ENCODE assay signal across 1 cellular context in the genomic region with DNA sequence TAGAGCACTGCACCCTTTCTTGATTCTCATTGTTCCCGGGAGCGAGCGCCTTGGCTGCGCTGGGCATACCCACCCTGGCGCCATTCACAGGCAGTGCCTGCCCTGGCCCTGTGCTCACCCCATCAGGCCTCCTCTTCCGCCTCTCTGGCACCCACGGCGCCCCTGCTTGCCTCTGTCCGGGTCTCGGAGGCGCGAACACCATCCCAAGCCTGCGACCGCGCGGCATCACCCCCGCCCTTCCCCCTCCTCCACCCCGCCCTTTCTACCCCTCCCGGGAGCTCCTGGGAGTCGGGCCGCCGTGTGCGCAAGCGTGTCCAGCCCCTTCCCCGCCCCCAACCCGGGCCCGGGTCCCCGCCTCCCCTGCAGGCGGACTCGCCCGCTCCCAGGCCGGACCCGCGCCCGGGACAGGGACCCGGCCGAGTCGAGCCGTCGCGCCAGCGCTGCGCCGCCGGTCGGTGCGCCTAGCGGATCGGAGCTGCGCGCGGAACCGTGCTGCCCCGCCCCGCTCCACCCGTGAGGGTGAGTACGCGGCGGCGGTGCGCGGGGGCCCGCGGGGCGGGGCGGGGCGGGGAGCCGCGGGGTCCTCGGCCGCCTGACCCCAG.
TF ChIP-seq lines count a peak whose summit lies in the region.

A gene with protein sequence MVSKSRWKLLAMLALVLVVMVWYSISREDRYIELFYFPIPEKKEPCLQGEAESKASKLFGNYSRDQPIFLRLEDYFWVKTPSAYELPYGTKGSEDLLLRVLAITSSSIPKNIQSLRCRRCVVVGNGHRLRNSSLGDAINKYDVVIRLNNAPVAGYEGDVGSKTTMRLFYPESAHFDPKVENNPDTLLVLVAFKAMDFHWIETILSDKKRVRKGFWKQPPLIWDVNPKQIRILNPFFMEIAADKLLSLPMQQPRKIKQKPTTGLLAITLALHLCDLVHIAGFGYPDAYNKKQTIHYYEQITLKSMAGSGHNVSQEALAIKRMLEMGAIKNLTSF (plus strand): TSS at position 363 of the 602 bp plus-strand sequence. CDS start 50,470 bp downstream, outside the sequence.

TF ChIP-seq in HepG2, 621 proteins besides CTCF, POLR2A, EP300 and RAD21 (continued from another document and continues in another):
- TF ChIP-seq, protein P1, sequence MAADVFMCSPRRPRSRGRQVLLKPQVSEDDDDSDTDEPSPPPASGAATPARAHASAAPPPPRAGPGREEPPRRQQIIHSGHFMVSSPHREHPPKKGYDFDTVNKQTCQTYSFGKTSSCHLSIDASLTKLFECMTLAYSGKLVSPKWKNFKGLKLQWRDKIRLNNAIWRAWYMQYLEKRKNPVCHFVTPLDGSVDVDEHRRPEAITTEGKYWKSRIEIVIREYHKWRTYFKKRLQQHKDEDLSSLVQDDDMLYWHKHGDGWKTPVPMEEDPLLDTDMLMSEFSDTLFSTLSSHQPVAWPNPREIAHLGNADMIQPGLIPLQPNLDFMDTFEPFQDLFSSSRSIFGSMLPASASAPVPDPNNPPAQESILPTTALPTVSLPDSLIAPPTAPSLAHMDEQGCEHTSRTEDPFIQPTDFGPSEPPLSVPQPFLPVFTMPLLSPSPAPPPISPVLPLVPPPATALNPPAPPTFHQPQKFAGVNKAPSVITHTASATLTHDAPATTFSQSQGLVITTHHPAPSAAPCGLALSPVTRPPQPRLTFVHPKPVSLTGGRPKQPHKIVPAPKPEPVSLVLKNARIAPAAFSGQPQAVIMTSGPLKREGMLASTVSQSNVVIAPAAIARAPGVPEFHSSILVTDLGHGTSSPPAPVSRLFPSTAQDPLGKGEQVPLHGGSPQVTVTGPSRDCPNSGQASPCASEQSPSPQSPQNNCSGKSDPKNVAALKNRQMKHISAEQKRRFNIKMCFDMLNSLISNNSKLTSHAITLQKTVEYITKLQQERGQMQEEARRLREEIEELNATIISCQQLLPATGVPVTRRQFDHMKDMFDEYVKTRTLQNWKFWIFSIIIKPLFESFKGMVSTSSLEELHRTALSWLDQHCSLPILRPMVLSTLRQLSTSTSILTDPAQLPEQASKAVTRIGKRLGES (CRISPR knock-in tag; IDR thresholded peaks at IDR 0.05; ENCODE audit: borderline replicate concordance) = no peak
- no peak for TF ChIP-seq ZNF121 (CRISPR knock-in tag; IDR thresholded peaks at IDR 0.05)
- no peak for TF ChIP-seq ZNF431 (CRISPR knock-in tag; IDR thresholded peaks at IDR 0.05; ENCODE audit: borderline replicate concordance, low read depth)
- TF ChIP-seq ZNF558 (CRISPR knock-in tag; IDR thresholded peaks at IDR 0.05; ENCODE audit: borderline replicate concordance) = no peak
- TF ChIP-seq ZZZ3 (CRISPR knock-in tag; IDR thresholded peaks at IDR 0.05; ENCODE audit: borderline replicate concordance) = no peak
- TF ChIP-seq MTA3 (CRISPR knock-in tag; IDR thresholded peaks at IDR 0.05) = no peak
- TF ChIP-seq ZNF652 (CRISPR knock-in tag; IDR thresholded peaks at IDR 0.05; ENCODE audit: borderline replicate concordance, low read depth) = no peak
- peak; percentile 76 for TF ChIP-seq PHF8 (CRISPR knock-in tag; IDR thresholded peaks at IDR 0.05)
- TF ChIP-seq NR2F6 (IDR thresholded peaks at IDR 0.05) = no peak
- TF ChIP-seq NR2F6 (CRISPR knock-in tag; IDR thresholded peaks at IDR 0.05) = peak; percentile 11; the same call in 1 of the 2 replicates
- peak; percentile 96 for TF ChIP-seq MAZ (IDR thresholded peaks at IDR 0.05; ENCODE audit: borderline replicate concordance, low read depth, low read length)
- 0 out of 2 replicates have a peak, but pooled peaks have one; percentile 24 for TF ChIP-seq MAZ (CRISPR knock-in tag; IDR thresholded peaks at IDR 0.05; ENCODE audit: low read depth)
- TF ChIP-seq, protein P2, sequence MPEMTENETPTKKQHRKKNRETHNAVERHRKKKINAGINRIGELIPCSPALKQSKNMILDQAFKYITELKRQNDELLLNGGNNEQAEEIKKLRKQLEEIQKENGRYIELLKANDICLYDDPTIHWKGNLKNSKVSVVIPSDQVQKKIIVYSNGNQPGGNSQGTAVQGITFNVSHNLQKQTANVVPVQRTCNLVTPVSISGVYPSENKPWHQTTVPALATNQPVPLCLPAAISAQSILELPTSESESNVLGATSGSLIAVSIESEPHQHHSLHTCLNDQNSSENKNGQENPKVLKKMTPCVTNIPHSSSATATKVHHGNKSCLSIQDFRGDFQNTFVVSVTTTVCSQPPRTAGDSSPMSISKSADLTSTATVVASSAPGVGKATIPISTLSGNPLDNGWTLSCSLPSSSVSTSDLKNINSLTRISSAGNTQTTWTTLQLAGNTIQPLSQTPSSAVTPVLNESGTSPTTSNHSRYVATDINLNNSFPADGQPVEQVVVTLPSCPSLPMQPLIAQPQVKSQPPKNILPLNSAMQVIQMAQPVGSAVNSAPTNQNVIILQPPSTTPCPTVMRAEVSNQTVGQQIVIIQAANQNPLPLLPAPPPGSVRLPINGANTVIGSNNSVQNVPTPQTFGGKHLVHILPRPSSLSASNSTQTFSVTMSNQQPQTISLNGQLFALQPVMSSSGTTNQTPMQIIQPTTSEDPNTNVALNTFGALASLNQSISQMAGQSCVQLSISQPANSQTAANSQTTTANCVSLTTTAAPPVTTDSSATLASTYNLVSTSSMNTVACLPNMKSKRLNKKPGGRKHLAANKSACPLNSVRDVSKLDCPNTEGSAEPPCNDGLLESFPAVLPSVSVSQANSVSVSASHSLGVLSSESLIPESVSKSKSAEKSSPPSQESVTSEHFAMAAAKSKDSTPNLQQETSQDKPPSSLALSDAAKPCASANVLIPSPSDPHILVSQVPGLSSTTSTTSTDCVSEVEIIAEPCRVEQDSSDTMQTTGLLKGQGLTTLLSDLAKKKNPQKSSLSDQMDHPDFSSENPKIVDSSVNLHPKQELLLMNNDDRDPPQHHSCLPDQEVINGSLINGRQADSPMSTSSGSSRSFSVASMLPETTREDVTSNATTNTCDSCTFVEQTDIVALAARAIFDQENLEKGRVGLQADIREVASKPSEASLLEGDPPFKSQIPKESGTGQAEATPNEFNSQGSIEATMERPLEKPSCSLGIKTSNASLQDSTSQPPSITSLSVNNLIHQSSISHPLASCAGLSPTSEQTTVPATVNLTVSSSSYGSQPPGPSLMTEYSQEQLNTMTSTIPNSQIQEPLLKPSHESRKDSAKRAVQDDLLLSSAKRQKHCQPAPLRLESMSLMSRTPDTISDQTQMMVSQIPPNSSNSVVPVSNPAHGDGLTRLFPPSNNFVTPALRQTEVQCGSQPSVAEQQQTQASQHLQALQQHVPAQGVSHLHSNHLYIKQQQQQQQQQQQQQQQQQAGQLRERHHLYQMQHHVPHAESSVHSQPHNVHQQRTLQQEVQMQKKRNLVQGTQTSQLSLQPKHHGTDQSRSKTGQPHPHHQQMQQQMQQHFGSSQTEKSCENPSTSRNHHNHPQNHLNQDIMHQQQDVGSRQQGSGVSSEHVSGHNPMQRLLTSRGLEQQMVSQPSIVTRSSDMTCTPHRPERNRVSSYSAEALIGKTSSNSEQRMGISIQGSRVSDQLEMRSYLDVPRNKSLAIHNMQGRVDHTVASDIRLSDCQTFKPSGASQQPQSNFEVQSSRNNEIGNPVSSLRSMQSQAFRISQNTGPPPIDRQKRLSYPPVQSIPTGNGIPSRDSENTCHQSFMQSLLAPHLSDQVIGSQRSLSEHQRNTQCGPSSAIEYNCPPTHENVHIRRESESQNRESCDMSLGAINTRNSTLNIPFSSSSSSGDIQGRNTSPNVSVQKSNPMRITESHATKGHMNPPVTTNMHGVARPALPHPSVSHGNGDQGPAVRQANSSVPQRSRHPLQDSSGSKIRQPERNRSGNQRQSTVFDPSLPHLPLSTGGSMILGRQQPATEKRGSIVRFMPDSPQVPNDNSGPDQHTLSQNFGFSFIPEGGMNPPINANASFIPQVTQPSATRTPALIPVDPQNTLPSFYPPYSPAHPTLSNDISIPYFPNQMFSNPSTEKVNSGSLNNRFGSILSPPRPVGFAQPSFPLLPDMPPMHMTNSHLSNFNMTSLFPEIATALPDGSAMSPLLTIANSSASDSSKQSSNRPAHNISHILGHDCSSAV (CRISPR knock-in tag; IDR thresholded peaks at IDR 0.05; ENCODE audit: borderline replicate concordance) = no peak
- TF ChIP-seq, protein P3, sequence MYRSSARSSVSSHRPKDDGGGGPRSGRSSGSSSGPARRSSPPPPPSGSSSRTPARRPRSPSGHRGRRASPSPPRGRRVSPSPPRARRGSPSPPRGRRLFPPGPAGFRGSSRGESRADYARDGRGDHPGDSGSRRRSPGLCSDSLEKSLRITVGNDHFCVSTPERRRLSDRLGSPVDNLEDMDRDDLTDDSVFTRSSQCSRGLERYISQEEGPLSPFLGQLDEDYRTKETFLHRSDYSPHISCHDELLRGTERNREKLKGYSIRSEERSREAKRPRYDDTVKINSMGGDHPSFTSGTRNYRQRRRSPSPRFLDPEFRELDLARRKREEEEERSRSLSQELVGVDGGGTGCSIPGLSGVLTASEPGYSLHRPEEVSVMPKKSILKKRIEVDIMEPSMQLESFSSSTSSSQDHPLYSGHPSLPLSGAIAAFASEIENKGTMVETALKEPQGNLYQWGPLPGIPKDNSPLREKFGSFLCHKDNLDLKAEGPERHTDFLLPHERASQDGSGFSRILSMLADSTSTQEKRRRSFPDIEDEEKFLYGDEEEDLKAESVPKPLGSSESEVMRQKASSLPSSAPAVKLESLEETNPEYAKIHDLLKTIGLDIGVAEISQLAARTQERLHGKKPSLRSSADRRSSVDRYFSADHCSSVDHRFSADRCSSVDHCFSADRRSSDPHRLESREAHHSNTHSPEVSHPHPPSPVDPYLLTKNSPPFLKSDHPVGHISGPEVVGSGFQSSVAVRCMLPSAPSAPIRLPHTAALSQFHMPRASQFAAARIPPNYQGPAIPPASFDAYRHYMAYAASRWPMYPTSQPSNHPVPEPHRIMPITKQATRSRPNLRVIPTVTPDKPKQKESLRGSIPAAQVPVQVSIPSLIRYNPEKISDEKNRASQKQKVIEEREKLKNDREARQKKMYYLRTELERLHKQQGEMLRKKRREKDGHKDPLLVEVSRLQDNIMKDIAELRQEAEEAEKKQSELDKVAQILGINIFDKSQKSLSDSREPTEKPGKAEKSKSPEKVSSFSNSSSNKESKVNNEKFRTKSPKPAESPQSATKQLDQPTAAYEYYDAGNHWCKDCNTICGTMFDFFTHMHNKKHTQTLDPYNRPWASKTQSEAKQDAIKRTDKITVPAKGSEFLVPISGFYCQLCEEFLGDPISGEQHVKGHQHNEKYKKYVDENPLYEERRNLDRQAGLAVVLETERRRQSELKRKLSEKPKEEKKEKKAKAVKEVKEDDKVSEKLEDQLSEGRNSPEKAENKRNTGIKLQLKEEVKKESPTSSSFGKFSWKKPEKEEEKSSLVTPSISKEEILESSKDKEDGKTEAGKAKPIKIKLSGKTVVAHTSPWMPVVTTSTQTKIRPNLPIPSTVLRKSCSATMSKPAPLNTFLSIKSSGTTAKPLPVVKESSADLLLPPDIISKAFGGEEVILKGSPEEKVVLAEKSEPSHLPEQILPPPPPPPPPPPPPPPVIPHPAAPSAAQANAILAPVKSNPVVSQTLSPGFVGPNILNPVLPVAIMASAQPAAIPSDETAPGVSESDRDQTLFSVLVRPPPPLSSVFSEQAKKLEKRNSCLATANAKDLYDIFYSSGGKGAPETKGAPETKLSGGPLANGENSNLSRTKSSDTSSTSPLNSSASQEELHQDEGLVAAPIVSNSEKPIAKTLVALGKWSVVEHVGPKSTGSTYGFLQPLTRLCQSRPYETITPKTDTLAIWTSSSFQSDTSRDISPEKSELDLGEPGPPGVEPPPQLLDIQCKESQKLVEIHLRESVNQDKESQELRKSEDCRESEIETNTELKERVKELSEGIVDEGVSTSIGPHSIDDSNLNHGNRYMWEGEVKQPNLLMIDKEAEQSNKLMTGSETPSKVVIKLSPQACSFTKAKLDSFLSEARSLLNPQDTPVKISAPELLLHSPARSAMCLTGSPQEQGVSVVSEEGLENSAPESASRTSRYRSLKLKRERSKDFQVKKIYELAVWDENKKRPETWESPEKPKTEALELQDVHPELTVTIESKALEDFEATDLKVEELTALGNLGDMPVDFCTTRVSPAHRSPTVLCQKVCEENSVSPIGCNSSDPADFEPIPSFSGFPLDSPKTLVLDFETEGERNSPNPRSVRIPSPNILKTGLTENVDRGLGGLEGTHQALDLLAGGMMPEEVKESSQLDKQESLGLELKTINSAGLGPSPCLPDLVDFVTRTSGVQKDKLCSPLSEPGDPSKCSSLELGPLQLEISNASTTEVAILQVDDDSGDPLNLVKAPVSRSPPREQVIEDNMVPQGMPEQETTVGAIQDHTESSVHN (CRISPR knock-in tag; IDR thresholded peaks at IDR 0.05) = no peak
- TF ChIP-seq ZNF333 (CRISPR knock-in tag; IDR thresholded peaks at IDR 0.05; ENCODE audit: borderline replicate concordance) = no peak
- no peak for TF ChIP-seq HOXA9 (CRISPR knock-in tag; IDR thresholded peaks at IDR 0.05; ENCODE audit: borderline replicate concordance)
- no peak for TF ChIP-seq KLF11 (CRISPR knock-in tag; IDR thresholded peaks at IDR 0.05)
- no peak for TF ChIP-seq SSRP1 (CRISPR knock-in tag; IDR thresholded peaks at IDR 0.05)
- no peak for TF ChIP-seq MIER2 (CRISPR knock-in tag; IDR thresholded peaks at IDR 0.05)
- 0 out of 2 replicates have a peak, but pooled peaks have one; percentile 23 for TF ChIP-seq SIN3A (IDR thresholded peaks at IDR 0.05; ENCODE audit: borderline replicate concordance, low read depth, low read length)
- no peak for TF ChIP-seq CAMTA2 (CRISPR knock-in tag; IDR thresholded peaks at IDR 0.05; ENCODE audit: borderline replicate concordance)
- TF ChIP-seq YEATS4 (CRISPR knock-in tag; IDR thresholded peaks at IDR 0.05; ENCODE audit: borderline replicate concordance) = peak; percentile 39; the same call in 1 of the 2 replicates
- no peak for TF ChIP-seq AHR (CRISPR knock-in tag; IDR thresholded peaks at IDR 0.05)
- TF ChIP-seq, protein P4, sequence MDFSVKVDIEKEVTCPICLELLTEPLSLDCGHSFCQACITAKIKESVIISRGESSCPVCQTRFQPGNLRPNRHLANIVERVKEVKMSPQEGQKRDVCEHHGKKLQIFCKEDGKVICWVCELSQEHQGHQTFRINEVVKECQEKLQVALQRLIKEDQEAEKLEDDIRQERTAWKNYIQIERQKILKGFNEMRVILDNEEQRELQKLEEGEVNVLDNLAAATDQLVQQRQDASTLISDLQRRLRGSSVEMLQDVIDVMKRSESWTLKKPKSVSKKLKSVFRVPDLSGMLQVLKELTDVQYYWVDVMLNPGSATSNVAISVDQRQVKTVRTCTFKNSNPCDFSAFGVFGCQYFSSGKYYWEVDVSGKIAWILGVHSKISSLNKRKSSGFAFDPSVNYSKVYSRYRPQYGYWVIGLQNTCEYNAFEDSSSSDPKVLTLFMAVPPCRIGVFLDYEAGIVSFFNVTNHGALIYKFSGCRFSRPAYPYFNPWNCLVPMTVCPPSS (IDR thresholded peaks at IDR 0.05) = no peak
- no peak for TF ChIP-seq TBX2 (CRISPR knock-in tag; IDR thresholded peaks at IDR 0.05; ENCODE audit: borderline replicate concordance)
- TF ChIP-seq, protein P5, sequence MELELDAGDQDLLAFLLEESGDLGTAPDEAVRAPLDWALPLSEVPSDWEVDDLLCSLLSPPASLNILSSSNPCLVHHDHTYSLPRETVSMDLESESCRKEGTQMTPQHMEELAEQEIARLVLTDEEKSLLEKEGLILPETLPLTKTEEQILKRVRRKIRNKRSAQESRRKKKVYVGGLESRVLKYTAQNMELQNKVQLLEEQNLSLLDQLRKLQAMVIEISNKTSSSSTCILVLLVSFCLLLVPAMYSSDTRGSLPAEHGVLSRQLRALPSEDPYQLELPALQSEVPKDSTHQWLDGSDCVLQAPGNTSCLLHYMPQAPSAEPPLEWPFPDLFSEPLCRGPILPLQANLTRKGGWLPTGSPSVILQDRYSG (CRISPR knock-in tag; IDR thresholded peaks at IDR 0.05) = no peak
- TF ChIP-seq ZNF543 (CRISPR knock-in tag; IDR thresholded peaks at IDR 0.05) = peak; percentile 63; the same call in 1 of the 2 replicates
- peak; percentile 64 for TF ChIP-seq POLR2G (IDR thresholded peaks at IDR 0.05; ENCODE audit: low read depth, low read length)
- TF ChIP-seq, protein P6, sequence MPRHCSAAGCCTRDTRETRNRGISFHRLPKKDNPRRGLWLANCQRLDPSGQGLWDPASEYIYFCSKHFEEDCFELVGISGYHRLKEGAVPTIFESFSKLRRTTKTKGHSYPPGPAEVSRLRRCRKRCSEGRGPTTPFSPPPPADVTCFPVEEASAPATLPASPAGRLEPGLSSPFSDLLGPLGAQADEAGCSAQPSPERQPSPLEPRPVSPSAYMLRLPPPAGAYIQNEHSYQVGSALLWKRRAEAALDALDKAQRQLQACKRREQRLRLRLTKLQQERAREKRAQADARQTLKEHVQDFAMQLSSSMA (CRISPR knock-in tag; IDR thresholded peaks at IDR 0.05) = no peak
- TF ChIP-seq NFYB (CRISPR knock-in tag; IDR thresholded peaks at IDR 0.05) = no peak
